ENCODE assay signal across 27 cellular contexts in genomic region chr3:8507496-8507895, GRCh38. TPM values are rescaled to one million over a fixed set of nuclear protein-coding genes. Genes with fewer than 3 reads are reported as not detected.
A peak's percentile ranks its signal among the peaks of the same experiment; 100 is the strongest.
DNase-seq lines count a peak whose midpoint lies in the region; ATAC-seq, FAIRE-seq and TF ChIP-seq lines count a peak whose summit lies in the region.
"Had no signal": no experiment of that assay in that cellular context is flagged by ENCODE, and none has a peak within 500 bp of the region (broad histone marks: within the 10 kb centered on the region; RNA-seq: fewer than 3 reads in every experiment).

No MANE protein-coding gene starts in this region.

- H3K27me3 ChIP-seq in astrocyte (ENCODE audit: insufficient read depth, low read length) (no peaks in the 10 kb centered on the region), skeletal muscle tissue (ENCODE audit: control insufficient read depth in 3 of 3, insufficient read depth in 3 of 3, low read length in 3 of 3) (no peaks in the 10 kb centered on the region), H7 (ENCODE audit: control insufficient read depth, insufficient read depth, low read length) (no peaks in the 10 kb centered on the region)
- H3K27me3 ChIP-seq: heart right ventricle, pancreas had no signal

- peak overlapping the region; percentile 86 for H3K27ac Mint-ChIP-seq in astrocyte (ENCODE audit: unreplicated experiment)
- H3K27ac Mint-ChIP-seq: CD14-positive monocyte; immature natural killer cell; memory B cell; naive thymus-derived CD8-positive, alpha-beta T cell; T-cell had no signal

- no peaks in the 10 kb centered on the region for H3K9me3 ChIP-seq in astrocyte (ENCODE audit: insufficient read depth, low read depth, low read length)
- no peaks in the 10 kb centered on the region for H3K9me3 ChIP-seq in skeletal muscle tissue (ENCODE audit: control insufficient read depth in 3 of 3, low read length in 3 of 3)
- H3K9me3 ChIP-seq: HAP-1, heart right ventricle, pancreas had no signal

- DNase-seq in GM12865 (ENCODE audit: low read depth) (peak; percentile 44), astrocyte (ENCODE audit: low read depth) (no peak), H7 (no peak), frontal cortex (ENCODE audit: low spot score in 2 of 2) (no peak), NCI-H2196 treated with DMSO at 0.1 percent for 48 hours (lab: John Stamatoyannopoulos, UW; ENCODE audit: unreplicated experiment) (no peak)
- DNase-seq: activated CD4-positive, alpha-beta T cell treated with anti-CD3 and anti-CD28 coated beads, Interleukin-2, amount 50 U/mL, for 1 hour; activated CD8-positive, alpha-beta memory T cell treated with anti-CD3 and anti-CD28 coated beads, Interleukin-2, amount 50 U/mL, for 48 hours; activated gamma-delta T cell; GF-D8; heart right ventricle; immature natural killer cell; naive thymus-derived CD8-positive, alpha-beta T cell; NCI-H1436; OCI-M1; pancreas; SHP77; stimulated activated CD4-positive, alpha-beta T cell treated with anti-CD3 and anti-CD28 coated beads, Interleukin-4, amount 100 ng/mL, for 1 hour; substantia nigra; T-cell had no signal

- FAIRE-seq in astrocyte (lab: Jason Lieb, UNC): no peak
- FAIRE-seq in frontal cortex (lab: Jason Lieb, UNC): no peak
- FAIRE-seq: pancreas had no signal

- no peak for TF ChIP-seq CTCF in GM12865 (IDR thresholded peaks at IDR 0.05; ENCODE audit: insufficient read depth, low read depth, low read length, missing control alignments)
- TF ChIP-seq CTCF in astrocyte (IDR thresholded peaks at IDR 0.05; ENCODE audit: insufficient read depth, low read depth, low read length): no peak

- H3K27me3 Mint-ChIP-seq in astrocyte (ENCODE audit: low read depth, unreplicated experiment): no peaks in the 10 kb centered on the region
- H3K27me3 Mint-ChIP-seq: memory B cell had no signal

- H3K9me3 Mint-ChIP-seq in astrocyte (ENCODE audit: unreplicated experiment): no peaks in the 10 kb centered on the region
- H3K9me3 Mint-ChIP-seq: immature natural killer cell; memory B cell; naive thymus-derived CD8-positive, alpha-beta T cell; T-cell had no signal

- H3K9ac ChIP-seq in astrocyte (ENCODE audit: low read length) (no peak overlapping the region), skeletal muscle tissue (ENCODE audit: low read depth in 1 of 3, low read length in 3 of 3) (no peak overlapping the region)

- H3K27ac ChIP-seq in astrocyte (ENCODE audit: low read depth, low read length) (no peak overlapping the region), skeletal muscle tissue (ENCODE audit: low read depth, low read length) (peak overlapping the region; percentile 51)
- H3K27ac ChIP-seq: HL-60 had no signal

- peaks cover 71% of the 10 kb centered on the region for H3K4me1 Mint-ChIP-seq in astrocyte (ENCODE audit: low read depth, unreplicated experiment)
- H3K4me1 Mint-ChIP-seq: CD14-positive monocyte, immature natural killer cell had no signal

- ATAC-seq in GM21576 (IDR thresholded peaks at IDR 0.05; ENCODE audit: unreplicated experiment) (peak; percentile 45), HG02642 (IDR thresholded peaks at IDR 0.05; ENCODE audit: poor library complexity, unreplicated experiment) (no peak)
- ATAC-seq: heart right ventricle; naive thymus-derived CD8-positive, alpha-beta T cell; pancreas; sciatic nerve; T-cell had no signal

- H3K36me3 ChIP-seq in astrocyte (ENCODE audit: insufficient read depth, low read length) (peaks cover 9% of the 10 kb centered on the region), skeletal muscle tissue (ENCODE audit: control insufficient read depth in 3 of 3, insufficient read depth in 3 of 3, low read length in 3 of 3) (peaks cover 27 to 28% (median 27%) of the 10 kb centered on the region in 3 donors), H7 (replicated peaks; ENCODE audit: control insufficient read depth, insufficient read depth, low read length) (no peaks in the 10 kb centered on the region)
- H3K36me3 ChIP-seq: HAP-1 had no signal

- H3K4me3 ChIP-seq in GM12865 (ENCODE audit: low read depth, low read length) (no peak overlapping the region), astrocyte (ENCODE audit: insufficient read depth, low read depth, low read length) (no peak overlapping the region), skeletal muscle tissue (ENCODE audit: low read length in 3 of 3) (peak overlapping the region in 1 of 3 donors; percentile 16), H7 (ENCODE audit: insufficient read depth, low read depth, low read length) (no peak overlapping the region)
- H3K4me3 ChIP-seq: HAP-1, heart right ventricle, pancreas had no signal

- H3K79me2 ChIP-seq in astrocyte (ENCODE audit: insufficient read depth, low read length): peaks cover 44% of the 10 kb centered on the region

- no peaks in the 10 kb centered on the region for H4K20me1 ChIP-seq in astrocyte (ENCODE audit: insufficient read depth, low read length)

- peak overlapping the region; percentile 92 for H3K4me3 Mint-ChIP-seq in astrocyte (ENCODE audit: unreplicated experiment)
- H3K4me3 Mint-ChIP-seq: CD14-positive monocyte; immature natural killer cell; memory B cell; naive thymus-derived CD8-positive, alpha-beta T cell; T-cell had no signal

- H3K4me2 ChIP-seq in astrocyte (ENCODE audit: low read length): no peak overlapping the region

- H3K36me3 Mint-ChIP-seq in astrocyte (ENCODE audit: low read depth, unreplicated experiment): peaks cover 58% of the 10 kb centered on the region
- H3K36me3 Mint-ChIP-seq: CD14-positive monocyte; immature natural killer cell; memory B cell; naive thymus-derived CD8-positive, alpha-beta T cell; T-cell had no signal

- H2AFZ ChIP-seq in astrocyte (ENCODE audit: low read depth, low read length): no peak overlapping the region

- H3K4me1 ChIP-seq in astrocyte (ENCODE audit: insufficient read depth, low read length) (peaks cover 63% of the 10 kb centered on the region), skeletal muscle tissue (ENCODE audit: control insufficient read depth in 3 of 3, insufficient read depth in 3 of 3, low read length in 3 of 3) (peaks cover 62 to 84% (median 84%) of the 10 kb centered on the region in 3 donors)

RNA-seq across cellular contexts. Expression of gene LMCD1, which starts 5.9 kb away (rescaled TPM):
- total RNA-seq in astrocyte: 374 and 437 TPM in 2 replicates
- 35.0 TPM for total RNA-seq in skeletal muscle tissue
- total RNA-seq in H7 (2014; rRNA removed; shearing (Covaris generic)): 2.8 and 7.9 TPM in 2 replicates
- total RNA-seq in frontal cortex: 0.41 TPM
- total RNA-seq: naive thymus-derived CD8-positive, alpha-beta T cell had no signal

Comparison
In these comparisons a context has a peak if more than half of its experiments do, and no peak if none do; other contexts are left out.
1. RNA of gene LMCD1, which starts 5.9 kb away (total RNA-seq): 374 to 437 TPM in astrocyte; 35.0 TPM in skeletal muscle tissue (single experiment), 2.8 to 7.9 TPM in H7 and 0.41 TPM in frontal cortex (single experiment); every median in the first group is over 10 times any median in the second.